Comparison of ENCODE assay signal across 1 cellular context in genomic region chrX:153829799-153830631, GRCh38.
TF ChIP-seq lines count a peak whose summit lies in the region.

Gene PDZD4 (minus strand): TSS chrX:153830544. CDS start chrX:153830298, 246 bp downstream.

TF ChIP-seq in endothelial cell of umbilical vein, 7 proteins besides CTCF, POLR2A, EP300 and RAD21 (continued from another document):
- TF ChIP-seq, protein P1, sequence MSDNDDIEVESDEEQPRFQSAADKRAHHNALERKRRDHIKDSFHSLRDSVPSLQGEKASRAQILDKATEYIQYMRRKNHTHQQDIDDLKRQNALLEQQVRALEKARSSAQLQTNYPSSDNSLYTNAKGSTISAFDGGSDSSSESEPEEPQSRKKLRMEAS (IDR thresholded peaks at IDR 0.05; ENCODE audit: insufficient read depth, insufficient read length): no peak
- TF ChIP-seq EZH2 (IDR thresholded peaks at IDR 0.05; ENCODE audit: borderline replicate concordance, low read depth, low read length, severe bottlenecking) (peak; percentile 72), GATA2 (IDR thresholded peaks at IDR 0.05; ENCODE audit: insufficient read depth, insufficient read length, low read depth, low read length) (no peak)
